Comparison of ENCODE assay signal across 8 cellular contexts in the genomic region with DNA sequence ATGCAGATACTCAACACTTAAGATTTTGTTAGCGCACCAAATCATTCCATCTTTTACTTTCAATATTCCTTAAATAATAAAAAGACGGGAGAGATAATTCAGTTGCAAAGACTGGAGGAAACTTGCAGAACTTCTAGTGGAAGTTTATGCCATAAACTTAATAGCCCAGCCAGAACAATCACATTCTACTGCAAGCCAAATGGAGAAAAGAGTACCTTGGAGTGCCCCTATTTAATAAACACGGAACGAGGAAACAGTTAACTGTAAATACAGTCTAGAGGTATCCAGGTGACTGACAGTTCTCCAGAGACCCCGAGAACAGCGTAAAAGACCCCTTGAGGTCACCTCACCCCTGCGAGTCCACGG. TPM values are rescaled to one million over a fixed set of nuclear protein-coding genes. Genes with fewer than 3 reads are reported as not detected.
DNase-seq lines count a peak whose midpoint lies in the region; ATAC-seq, FAIRE-seq and TF ChIP-seq lines count a peak whose summit lies in the region.

No MANE protein-coding gene starts in this region.

- intact Hi-C loops in ascending aorta (cut with DNase I), result loop anchor here (5.0 to 10.0 kb wide), 4 partner anchors 330 to 1970 kb away; a partner anchor contains a TSS
- intact Hi-C loops in HepG2 (cut with micrococcal nuclease; ENCODE audit: unreplicated experiment), result loop anchor here (10.0 kb wide), 1 partner anchor 330 kb away; a partner anchor contains a TSS
- intact Hi-C loops in upper lobe of right lung (cut with DNase I), result no loop called here

- H3K9me3 ChIP-seq in ascending aorta, result no peaks in the 10 kb centered on the region
- H3K9me3 ChIP-seq in HepG2 (ENCODE audit: low read length), result no peaks in the 10 kb centered on the region
- no peaks in the 10 kb centered on the region for H3K9me3 ChIP-seq in upper lobe of right lung

- TF ChIP-seq CTCF in ascending aorta (IDR thresholded peaks at IDR 0.05) (no peak), HepG2 (CRISPR knock-in tag; IDR thresholded peaks at IDR 0.05) (no peak), upper lobe of right lung (IDR thresholded peaks at IDR 0.05) (no peak)

- peak overlapping the region; percentile 85 for H3K4me2 ChIP-seq in HepG2 (ENCODE audit: low read depth, low read length)

- H3K27me3 Mint-ChIP-seq in activated naive CD4-positive, alpha-beta T cell treated with anti-CD3 and anti-CD28 coated beads, Interleukin-2, amount 50 U/mL, for 24 hours, result no peaks in the 10 kb centered on the region

- peaks cover 11% of the 10 kb centered on the region for H3K36me3 Mint-ChIP-seq in activated naive CD4-positive, alpha-beta T cell treated with anti-CD3 and anti-CD28 coated beads, Interleukin-2, amount 50 U/mL, for 24 hours

- WGBS in HepG2 (ENCODE audit: low lambda C conversion rate), result 4% methylated on average over 8 of the region's 8 CpGs

- H3K4me1 ChIP-seq in ascending aorta (peaks cover 0 to 17% of the 10 kb centered on the region in 2 donors), HepG2 (ENCODE audit: insufficient read depth, low read length) (peaks cover 42% of the 10 kb centered on the region), upper lobe of right lung (peaks cover 22% of the 10 kb centered on the region)

- H3K4me3 Mint-ChIP-seq in activated naive CD4-positive, alpha-beta T cell treated with anti-CD3 and anti-CD28 coated beads, Interleukin-2, amount 50 U/mL, for 24 hours, result peak overlapping the region; percentile 94

- BruUV-seq in HepG2 (replicated peaks; lab: Mats Ljungman, UMichigan), result no TSS peak

- no peak for FAIRE-seq in HepG2 (lab: Jason Lieb, UNC)
- FAIRE-seq in GM19239 (lab: Jason Lieb, UNC), result no peak

- no peaks in the 10 kb centered on the region for H3K9me3 Mint-ChIP-seq in activated naive CD4-positive, alpha-beta T cell treated with anti-CD3 and anti-CD28 coated beads, Interleukin-2, amount 50 U/mL, for 24 hours

- no peak for TF ChIP-seq RAD21 in HepG2 (CRISPR knock-in tag; IDR thresholded peaks at IDR 0.05)

- no peaks in the 10 kb centered on the region for H4K20me1 ChIP-seq in HepG2 (ENCODE audit: insufficient read depth, low read length)

- in situ Hi-C loops in HepG2 (cut with HindIII; ENCODE audit: extremely low pct_ligation_motif_present, low pct_unique_long_range_greater_than_20kb), result no loop called here

- H3K27ac ChIP-seq in ascending aorta (peak overlapping the region; percentile 75 to 85), HepG2 (ENCODE audit: extremely low read length, insufficient read depth, low read length) (peak overlapping the region; percentile 77), upper lobe of right lung (peak overlapping the region; percentile 97)

- peak; percentile 26 for ATAC-seq in HG03280 (IDR thresholded peaks at IDR 0.05; ENCODE audit: unreplicated experiment)
- peak; percentile 37 for ATAC-seq in HepG2
- ATAC-seq in upper lobe of right lung, result no peak

- TF ChIP-seq POLR2A in HepG2 (IDR thresholded peaks at IDR 0.05; ENCODE audit: insufficient read depth in 1 of 2, low read depth in 2 of 2, low read length in 2 of 2), result no peak

- peaks cover 51% of the 10 kb centered on the region for H3K4me1 Mint-ChIP-seq in activated naive CD4-positive, alpha-beta T cell treated with anti-CD3 and anti-CD28 coated beads, Interleukin-2, amount 50 U/mL, for 24 hours

- H3K36me3 ChIP-seq in ascending aorta (no peaks in the 10 kb centered on the region), HepG2 (replicated peaks in 1 of 2; ENCODE audit: control insufficient read depth in 1 of 2, insufficient read depth in 2 of 2, low read length in 2 of 2) (no peaks in the 10 kb centered on the region), upper lobe of right lung (no peaks in the 10 kb centered on the region)

- H3K27ac Mint-ChIP-seq in activated naive CD4-positive, alpha-beta T cell treated with anti-CD3 and anti-CD28 coated beads, Interleukin-2, amount 50 U/mL, for 24 hours, result peak overlapping the region; percentile 96

- peak overlapping the region; percentile 56 for H2AFZ ChIP-seq in HepG2 (ENCODE audit: low read length)

- POLR2A ChIA-PET in HepG2 (lab: Yijun Ruan, JAX), result no interaction called here

- H3K9ac ChIP-seq in HepG2 (ENCODE audit: insufficient read depth, low read depth, low read length), result peak overlapping the region; percentile 94

- H3K4me3 ChIP-seq in ascending aorta (peak overlapping the region; percentile 62 to 74), HepG2 (replicated peaks in 1 of 3; ENCODE audit: insufficient read depth in 1 of 3, low read depth in 2 of 3, low read length in 3 of 3) (peak overlapping the region; percentile 67 to 96 (median 75)), upper lobe of right lung (peak overlapping the region; percentile 93)

- TF ChIP-seq EP300 in HepG2 (IDR thresholded peaks at IDR 0.05; ENCODE audit: low read depth in 2 of 2, low read length in 2 of 2), result no peak
- no peak for TF ChIP-seq EP300 in HepG2 (CRISPR knock-in tag; IDR thresholded peaks at IDR 0.05; ENCODE audit: borderline replicate concordance)

- CTCF ChIA-PET in HepG2 (lab: Yijun Ruan, JAX; ENCODE audit: low intra/inter-chr PET ratio, low total read pairs), result no interaction called here

- DNase-seq in activated naive CD4-positive, alpha-beta T cell treated with anti-CD3 and anti-CD28 coated beads, Interleukin-2, amount 50 U/mL, for 16 hours, result no peak
- DNase-seq in ascending aorta (ENCODE audit: low spot score in 2 of 2) (no peak), HepG2 (ENCODE audit: low spot score) (no peak), upper lobe of right lung (no peak), GM19239 (ENCODE audit: insufficient read length, low spot score) (no peak), germinal center (ENCODE audit: low spot score) (no peak)

- peaks cover 19% of the 10 kb centered on the region for H3K79me2 ChIP-seq in HepG2 (ENCODE audit: insufficient read depth, low read length)

- H3K27me3 ChIP-seq in ascending aorta, result no peaks in the 10 kb centered on the region
- no peaks in the 10 kb centered on the region; a peak in 1 of 5 replicates for H3K27me3 ChIP-seq in HepG2 (ENCODE audit: control insufficient read depth in 1 of 2, insufficient read depth in 2 of 2, low read length in 2 of 2)
- H3K27me3 ChIP-seq in upper lobe of right lung, result no peaks in the 10 kb centered on the region

TF ChIP-seq in HepG2, 621 proteins besides CTCF, POLR2A, EP300 and RAD21 (continues in another document):
- TF ChIP-seq ZNF766 (CRISPR knock-in tag; IDR thresholded peaks at IDR 0.05; ENCODE audit: borderline replicate concordance) (0 out of 2 replicates have a peak, but pooled peaks have one; percentile 5), GFI1 (CRISPR knock-in tag; IDR thresholded peaks at IDR 0.05; ENCODE audit: borderline replicate concordance) (no peak), ZNF83 (CRISPR knock-in tag; IDR thresholded peaks at IDR 0.05; ENCODE audit: borderline replicate concordance) (no peak), HDAC6 (IDR thresholded peaks at IDR 0.05; ENCODE audit: low read depth, low read length) (no peak)

RNA-seq across cellular contexts. Expression of a gene that starts 0.6 kb away (rescaled TPM):
- 11.3 TPM for total RNA-seq in ascending aorta
- 13.5 and 14.0 TPM in 2 replicates for total RNA-seq in HepG2 (2016; rRNA removed; fragmentation: Illumina TruSeq; extraction: Trizol)
- 6.3 and 6.6 TPM in 2 replicates for total RNA-seq in HepG2 (2016; cell fraction: cytosol; rRNA removed; fragmentation: Illumina TruSeq; extraction: Trizol; ENCODE audit: low read depth)
- 13.1 and 13.6 TPM in 2 replicates for total RNA-seq in HepG2 (2016; cell fraction: insoluble cytoplasmic fraction; rRNA removed; fragmentation: Illumina TruSeq; extraction: Trizol)
- 20.5 and 21.8 TPM in 2 replicates for total RNA-seq in HepG2 (2016; cell fraction: membrane; rRNA removed; fragmentation: Illumina TruSeq; extraction: Trizol)
- total RNA-seq in HepG2 (2016; cell fraction: nucleus; rRNA removed; fragmentation: Illumina TruSeq; extraction: Trizol), result 13.5 and 14.5 TPM in 2 replicates
- 8.7 and 9.5 TPM in 2 replicates for polyA plus RNA-seq in HepG2 (2011; rRNA removed)
- 4.4 and 7.4 TPM in 2 replicates for polyA plus RNA-seq in HepG2 (2011; cell fraction: cytosol; rRNA removed)
- 5.5 and 7.4 TPM in 2 replicates for polyA plus RNA-seq in HepG2 (2011; cell fraction: nucleus; rRNA removed)
- 13.0 and 13.3 TPM in 2 replicates for polyA plus RNA-seq in HepG2 (2012)
- polyA plus RNA-seq in HepG2 (2016; cell fraction: cytosol; fragmentation: Illumina TruSeq; extraction: Trizol; ENCODE audit: low read depth), result 11.6 and 14.0 TPM in 2 replicates
- polyA plus RNA-seq in HepG2 (2016; cell fraction: insoluble cytoplasmic fraction; fragmentation: Illumina TruSeq; extraction: Trizol; ENCODE audit: low read depth), result 17.5 and 19.2 TPM in 2 replicates
- polyA plus RNA-seq in HepG2 (2016; cell fraction: membrane; fragmentation: Illumina TruSeq; extraction: Trizol; ENCODE audit: low read depth), result 23.9 and 24.3 TPM in 2 replicates
- 20.2 and 21.1 TPM in 2 replicates for polyA plus RNA-seq in HepG2 (2016; cell fraction: nucleus; fragmentation: Illumina TruSeq; extraction: Trizol; ENCODE audit: insufficient read depth, low read depth)
- 1.3 and 3.5 TPM in 2 replicates for polyA minus RNA-seq in HepG2 (2011; rRNA and poly(A)+ RNA removed; ENCODE audit: low replicate concordance)
- 3.8 and 4.8 TPM in 2 replicates for polyA minus RNA-seq in HepG2 (2011; cell fraction: cytosol; rRNA and poly(A)+ RNA removed)
- polyA minus RNA-seq in HepG2 (2011; cell fraction: nucleus; rRNA and poly(A)+ RNA removed), result 10.2 and 12.6 TPM in 2 replicates
- total RNA-seq in upper lobe of right lung, result 16.9 TPM
